In genomic region chr7:115013887-115014286, GRCh38 we compare ENCODE assay signal across 31 cellular contexts.
DNase-seq lines count a peak whose midpoint lies in the region; ATAC-seq and TF ChIP-seq lines count a peak whose summit lies in the region.
"Had no signal": no experiment of that assay in that cellular context is flagged by ENCODE, and none has a peak within 500 bp of the region (broad histone marks: within the 10 kb centered on the region; RNA-seq: fewer than 3 reads in every experiment).

No MANE protein-coding gene starts in this region.

- H3K4me1 Mint-ChIP-seq in stimulated activated naive CD8-positive, alpha-beta T cell treated with anti-CD3 and anti-CD28 coated beads, Interleukin-15, Interleukin-2, amounts not matched to agents 100 ng/mL and 50 ng/mL, for 24 hours (ENCODE audit: low read depth): peaks cover 41% of the 10 kb centered on the region
- peaks cover 21% of the 10 kb centered on the region for H3K4me1 Mint-ChIP-seq in stimulated activated naive CD8-positive, alpha-beta T cell treated with anti-CD3 and anti-CD28 coated beads, Interleukin-15, amount 100 ng/mL, for 72 hours

- H3K36me3 ChIP-seq in MM.1S (replicated peaks; ENCODE audit: insufficient read depth, low read length): peaks cover 4% of the 10 kb centered on the region; the same call in 1 of the 2 replicates
- H3K36me3 ChIP-seq: brain microvascular endothelial cell, right lobe of liver, WERI-Rb-1 had no signal

- H3K27me3 ChIP-seq in MM.1S (replicated peaks; ENCODE audit: insufficient read depth, low read length): no peaks in the 10 kb centered on the region
- H3K27me3 ChIP-seq: brain microvascular endothelial cell, right lobe of liver, suprapubic skin had no signal

- no peak overlapping the region for H3K4me3 Mint-ChIP-seq in stimulated activated naive CD8-positive, alpha-beta T cell treated with anti-CD3 and anti-CD28 coated beads, Interleukin-15, Interleukin-2, amounts not matched to agents 100 ng/mL and 50 ng/mL, for 24 hours
- H3K4me3 Mint-ChIP-seq in stimulated activated naive CD8-positive, alpha-beta T cell treated with anti-CD3 and anti-CD28 coated beads, Interleukin-15, amount 100 ng/mL, for 72 hours: no peak overlapping the region
- H3K4me3 Mint-ChIP-seq: activated CD4-positive, alpha-beta T cell treated with anti-CD3 and anti-CD28 coated beads, Interleukin-2, amount 10 ng/mL, durations not matched to agents 24 days and 14 days; memory B cell had no signal

- no peak overlapping the region for H3K9ac ChIP-seq in MM.1S (ENCODE audit: low read length)
- H3K9ac ChIP-seq: GM23248 had no signal

- no peak overlapping the region for H2AFZ ChIP-seq in MM.1S (ENCODE audit: low read length)
- H2AFZ ChIP-seq: GM23248 had no signal

- no peak overlapping the region for H3K4me2 ChIP-seq in MM.1S (ENCODE audit: low read depth, low read length)

- peaks cover 32% of the 10 kb centered on the region for H3K79me2 ChIP-seq in MM.1S (ENCODE audit: low read length)

- no peak for TF ChIP-seq CTCF in MM.1S (IDR thresholded peaks at IDR 0.05; ENCODE audit: low read length)

- no peak for ATAC-seq in stimulated activated naive CD8-positive, alpha-beta T cell treated with anti-CD3 and anti-CD28 coated beads, Interleukin-15, amount 100 ng/mL, for 72 hours
- ATAC-seq in HG03159 (IDR thresholded peaks at IDR 0.05; ENCODE audit: unreplicated experiment): no peak
- ATAC-seq: left colon had no signal

- H3K27ac Mint-ChIP-seq in stimulated activated naive CD8-positive, alpha-beta T cell treated with anti-CD3 and anti-CD28 coated beads, Interleukin-15, Interleukin-2, amounts not matched to agents 100 ng/mL and 50 ng/mL, for 24 hours: peak overlapping the region; percentile 4
- H3K27ac Mint-ChIP-seq in stimulated activated naive CD8-positive, alpha-beta T cell treated with anti-CD3 and anti-CD28 coated beads, Interleukin-15, amount 100 ng/mL, for 72 hours: no peak overlapping the region
- H3K27ac Mint-ChIP-seq: activated CD4-positive, alpha-beta T cell treated with anti-CD3 and anti-CD28 coated beads, Interleukin-2, amount 10 ng/mL, durations not matched to agents 24 days and 14 days; memory B cell; progenitor cell of endocrine pancreas had no signal

- no peak overlapping the region for H3K27ac ChIP-seq in MM.1S (ENCODE audit: low read length)
- H3K27ac ChIP-seq: brain microvascular endothelial cell, C4-2B, GM23248, right lobe of liver, SK-N-MC, suprapubic skin, WERI-Rb-1 had no signal

- peaks cover 13% of the 10 kb centered on the region for H3K4me1 ChIP-seq in MM.1S (ENCODE audit: low read length)

- peaks cover 6% of the 10 kb centered on the region for H3K9me3 Mint-ChIP-seq in stimulated activated naive CD8-positive, alpha-beta T cell treated with anti-CD3 and anti-CD28 coated beads, Interleukin-15, Interleukin-2, amounts not matched to agents 100 ng/mL and 50 ng/mL, for 24 hours
- peaks cover 0 to 8% of the 10 kb centered on the region in 2 donors for H3K9me3 Mint-ChIP-seq in stimulated activated naive CD8-positive, alpha-beta T cell treated with anti-CD3 and anti-CD28 coated beads, Interleukin-15, amount 100 ng/mL, for 72 hours
- H3K9me3 Mint-ChIP-seq: memory B cell had no signal

- DNase-seq in stimulated activated naive CD8-positive, alpha-beta T cell treated with anti-CD3 and anti-CD28 coated beads, Interleukin-15, amount 100 ng/mL, for 72 hours: no peak
- DNase-seq in MM.1S (peak; percentile 4), dermis microvascular lymphatic vessel endothelial cell (ENCODE audit: low read depth in 2 of 2) (peak; percentile 33 to 69), iPS-NIHi7 (ENCODE audit: extremely low spot score) (no peak), NCI-H2171 (lab: John Stamatoyannopoulos, UW) (no peak)
- DNase-seq: activated CD4-positive, alpha-beta T cell treated with anti-CD3 and anti-CD28 coated beads, Interleukin-2, amount 10 ng/mL, durations not matched to agents 24 days and 14 days; activated CD8-positive, alpha-beta memory T cell treated with anti-CD3 and anti-CD28 coated beads, Interleukin-2, amount 50 U/mL, for 48 hours; activated gamma-delta T cell; amniotic stem cell; brain microvascular endothelial cell; effector memory CD4-positive, alpha-beta T cell; erythroblast; foreskin fibroblast; GM23248; KG1; left colon; NCI-H1417; NCI-H2081 treated with DMSO at 0.1 percent for 48 hours; NCI-H446; OCI-M1; right lobe of liver; stimulated activated CD4-positive, alpha-beta T cell treated with anti-CD3 and anti-CD28 coated beads, Interleukin-4, amount 100 ng/mL, for 1 hour; T-helper 9 cell; WERI-Rb-1 had no signal

- H3K4me3 ChIP-seq in MM.1S (ENCODE audit: low read length): no peak overlapping the region
- H3K4me3 ChIP-seq: GM23248, right lobe of liver, SK-N-MC, suprapubic skin had no signal

- no peaks in the 10 kb centered on the region for H3K9me2 ChIP-seq in MM.1S (replicated peaks; ENCODE audit: insufficient read depth, low read length)

- no peaks in the 10 kb centered on the region for H3K27me3 Mint-ChIP-seq in stimulated activated naive CD8-positive, alpha-beta T cell treated with anti-CD3 and anti-CD28 coated beads, Interleukin-15, Interleukin-2, amounts not matched to agents 100 ng/mL and 50 ng/mL, for 24 hours
- H3K27me3 Mint-ChIP-seq in stimulated activated naive CD8-positive, alpha-beta T cell treated with anti-CD3 and anti-CD28 coated beads, Interleukin-15, amount 100 ng/mL, for 72 hours: no peaks in the 10 kb centered on the region
- H3K27me3 Mint-ChIP-seq: activated CD4-positive, alpha-beta T cell treated with anti-CD3 and anti-CD28 coated beads, Interleukin-2, amount 10 ng/mL, durations not matched to agents 24 days and 14 days; memory B cell; progenitor cell of endocrine pancreas had no signal

- peaks cover 4% of the 10 kb centered on the region; the same call in 1 of the 2 replicates for H3F3A ChIP-seq in MM.1S (ENCODE audit: insufficient read depth, low read length)

- H4K20me1 ChIP-seq in MM.1S (ENCODE audit: insufficient read depth, low read length): no peaks in the 10 kb centered on the region

- H3K36me3 Mint-ChIP-seq in stimulated activated naive CD8-positive, alpha-beta T cell treated with anti-CD3 and anti-CD28 coated beads, Interleukin-15, Interleukin-2, amounts not matched to agents 100 ng/mL and 50 ng/mL, for 24 hours (ENCODE audit: low read depth): peaks cover 52% of the 10 kb centered on the region

- no peaks in the 10 kb centered on the region for H3K9me3 ChIP-seq in MM.1S (replicated peaks; ENCODE audit: insufficient read depth, low read length)
- H3K9me3 ChIP-seq: right lobe of liver, suprapubic skin had no signal

Comparison
In these comparisons a context has a peak if more than half of its experiments do, and no peak if none do; other contexts are left out.
1. DNase-seq: peak in MM.1S (single experiment) and dermis microvascular lymphatic vessel endothelial cell (2 of 2); none in stimulated activated naive CD8-positive, alpha-beta T cell treated with anti-CD3 and anti-CD28 coated beads, Interleukin-15, amount 100 ng/mL, for 72 hours (0 of 2), iPS-NIHi7 (single experiment) and NCI-H2171 (single experiment).